ENCODE assay signal across 22 cellular contexts in the genomic region with DNA sequence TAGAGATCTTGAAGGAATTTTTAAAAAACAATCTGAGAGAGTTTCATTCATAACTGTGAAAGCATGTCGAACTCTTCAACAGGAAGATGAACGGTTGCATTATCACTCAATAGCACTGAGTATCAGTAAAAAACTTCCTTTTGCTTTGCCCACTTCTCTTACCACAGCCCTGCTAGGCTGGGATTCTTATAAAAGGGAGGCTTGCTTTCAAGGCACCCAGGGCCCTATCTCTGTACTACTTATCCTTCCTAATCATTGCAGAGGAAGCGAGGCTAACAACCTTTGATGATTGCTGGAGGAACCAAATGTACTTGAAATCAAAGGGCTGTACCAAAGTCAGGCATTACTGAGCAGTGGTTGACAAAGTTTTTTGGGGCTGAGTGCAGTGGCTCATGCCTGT.
"Had no signal": no experiment of that assay in that cellular context is flagged by ENCODE, and none has a peak within 500 bp of the region (broad histone marks: within the 10 kb centered on the region; RNA-seq: fewer than 3 reads in every experiment).

No MANE protein-coding gene starts in this region.

- H3K4me3 ChIP-seq: ascending aorta, cardiac muscle cell, gastrocnemius medialis, ovary, right lobe of liver, thoracic aorta had no signal

- H3K27ac ChIP-seq: ascending aorta, cardiac muscle cell, gastrocnemius medialis, ovary, right lobe of liver, thoracic aorta had no signal

- H3K4me1 ChIP-seq: ascending aorta, gastrocnemius medialis, right lobe of liver had no signal

- H3K9me3 ChIP-seq: ascending aorta, gastrocnemius medialis, ovary, right lobe of liver, thoracic aorta had no signal

- H3K36me3 ChIP-seq: ascending aorta, cardiac muscle cell, gastrocnemius medialis, ovary, right lobe of liver, thoracic aorta had no signal

- H3K27me3 ChIP-seq: ascending aorta, gastrocnemius medialis, ovary, right lobe of liver had no signal

- ATAC-seq: effector memory CD8-positive, alpha-beta T cell; gastrocnemius medialis; right lobe of liver had no signal

- DNase-seq: activated CD4-positive, alpha-beta T cell treated with anti-CD3 and anti-CD28 coated beads for 4 hours; activated CD4-positive, alpha-beta T cell treated with anti-CD3 and anti-CD28 coated beads, Interleukin-2, amount 50 U/mL, for 48 hours; activated CD4-positive, CD25-positive, alpha-beta regulatory T cell; activated CD8-positive, alpha-beta memory T cell treated with anti-CD3 and anti-CD28 coated beads for 24 hours; activated effector memory CD4-positive, alpha-beta T cell treated with anti-CD3 and anti-CD28 coated beads, Interleukin-2, amount 50 U/mL, for 16 hours; activated naive CD4-positive, alpha-beta T cell treated with anti-CD3 and anti-CD28 coated beads for 36 hours; activated naive CD8-positive, alpha-beta T cell treated with anti-CD3 and anti-CD28 coated beads, Interleukin-2, amount 10 ng/mL, durations not matched to agents 7 days and 5 days; cortex of kidney; effector memory CD8-positive, alpha-beta T cell; erythroblast; gastrocnemius medialis; glutamatergic neuron; mammary epithelial cell; naive B cell; nephron progenitor cell; ovary; right lobe of liver; stimulated activated CD4-positive, alpha-beta T cell treated with anti-CD3 and anti-CD28 coated beads, Interleukin-2, amount 100 ng/mL, for 48 hours; trophoblast cell had no signal
